In the genomic region with DNA sequence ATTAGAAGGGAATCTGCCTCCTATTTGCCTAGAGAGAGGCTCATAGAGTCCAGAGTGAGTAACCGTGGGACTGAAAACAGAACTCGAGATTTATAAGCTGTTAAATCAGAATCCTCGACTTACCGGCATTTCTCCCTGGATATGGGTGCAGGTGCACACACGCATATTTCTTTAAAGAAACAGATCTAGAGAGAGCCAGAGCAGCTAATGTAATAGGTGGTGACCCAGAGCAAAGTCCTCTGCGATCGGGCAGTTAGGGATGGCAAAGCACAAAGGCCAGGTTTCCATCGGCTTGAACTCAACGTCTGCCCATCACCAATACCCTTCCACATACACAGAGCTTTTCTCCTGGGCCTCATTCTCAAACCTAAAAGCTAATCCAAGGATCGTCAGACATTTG, we compare ENCODE assay signal across 22 cellular contexts. TPM values are rescaled to one million over a fixed set of nuclear protein-coding genes. Genes with fewer than 3 reads are reported as not detected.
A peak's percentile ranks its signal among the peaks of the same experiment; 100 is the strongest.
DNase-seq lines count a peak whose midpoint lies in the region; ATAC-seq, FAIRE-seq and TF ChIP-seq lines count a peak whose summit lies in the region.
"Had no signal": no experiment of that assay in that cellular context is flagged by ENCODE, and none has a peak within 500 bp of the region (broad histone marks: within the 10 kb centered on the region; RNA-seq: fewer than 3 reads in every experiment).

No MANE protein-coding gene starts in this region.

- CTCF ChIA-PET in WTC11 (lab: Charles Lee): interaction anchor here (0.7 kb wide), 1 partner anchor 417 kb away, joined by 3 read pairs; no protein-coding TSS in a partner anchor
- CTCF ChIA-PET in HepG2 (lab: Yijun Ruan, JAX; ENCODE audit: low intra/inter-chr PET ratio, low total read pairs): no interaction called here

- H3K27me3 ChIP-seq in HepG2 (ENCODE audit: control insufficient read depth in 1 of 2, insufficient read depth in 2 of 2, low read length in 2 of 2) (no peaks in the 10 kb centered on the region), trophoblast cell (ENCODE audit: insufficient read depth, low read length) (no peaks in the 10 kb centered on the region), MG63 (no peaks in the 10 kb centered on the region)
- H3K27me3 ChIP-seq: BLaER1 treated with 17β-estradiol and CSF1 and Interleukin-3, amounts not matched to agents 10 nM and 100 nM had no signal

- no peaks in the 10 kb centered on the region for H3K9me3 Mint-ChIP-seq in HFFc6
- H3K9me3 Mint-ChIP-seq in WTC11: no peaks in the 10 kb centered on the region
- H3K9me3 Mint-ChIP-seq: CD8-positive, alpha-beta T cell had no signal

- H3K4ac ChIP-seq in trophoblast cell (ENCODE audit: low read depth, low read length): peak overlapping the region; percentile 52

- H2AFZ ChIP-seq in HepG2 (ENCODE audit: low read length) (no peak overlapping the region), trophoblast cell (ENCODE audit: insufficient read depth, low read length, poor library complexity) (no peak overlapping the region)

- no peaks in the 10 kb centered on the region for H3K79me1 ChIP-seq in trophoblast cell (ENCODE audit: low read length)

- no peak overlapping the region for H3K14ac ChIP-seq in trophoblast cell (ENCODE audit: low read length)

- BruUV-seq in HepG2 (replicated peaks; lab: Mats Ljungman, UMichigan): no TSS peak

- no peak overlapping the region for H3K4me3 ChIP-seq in HepG2 (replicated peaks in 1 of 3; ENCODE audit: insufficient read depth in 1 of 3, low read depth in 2 of 3, low read length in 3 of 3)
- no peak overlapping the region for H3K4me3 ChIP-seq in trophoblast cell (ENCODE audit: low read depth, low read length)
- H3K4me3 ChIP-seq in MG63: no peak overlapping the region
- H3K4me3 ChIP-seq: BLaER1 treated with 17β-estradiol and CSF1 and Interleukin-3, amounts not matched to agents 10 nM and 100 nM; GM12878 had no signal

- H3K27ac Mint-ChIP-seq in HFFc6: 0 out of 2 replicates have a peak overlapping the region, but pooled peaks have one; percentile 43
- 0 out of 2 replicates have a peak overlapping the region, but pooled peaks have one; percentile 66 for H3K27ac Mint-ChIP-seq in WTC11
- H3K27ac Mint-ChIP-seq: CD8-positive, alpha-beta T cell had no signal

- H3K36me3 ChIP-seq in HepG2 (replicated peaks in 1 of 2; ENCODE audit: control insufficient read depth in 1 of 2, insufficient read depth in 2 of 2, low read length in 2 of 2) (peaks cover 5 to 26% of the 10 kb centered on the region in 2 experiments; a peak in 3 of 5 replicates), trophoblast cell (ENCODE audit: control insufficient read depth in 1 of 2, insufficient read depth in 2 of 2, low read length in 2 of 2) (peaks cover 10 to 13% of the 10 kb centered on the region in 2 experiments), MG63 (peaks cover 48% of the 10 kb centered on the region)

- H2BK5ac ChIP-seq in trophoblast cell (ENCODE audit: low read depth, low read length, poor library complexity): no peak overlapping the region

- intact Hi-C loops in HepG2 (cut with micrococcal nuclease; ENCODE audit: unreplicated experiment): loop anchor here (1.0 kb wide), 1 partner anchor 12 kb away; no protein-coding TSS in a partner anchor

- H3K9ac ChIP-seq in HepG2 (ENCODE audit: insufficient read depth, low read depth, low read length) (no peak overlapping the region), trophoblast cell (ENCODE audit: low read length) (no peak overlapping the region)

- in situ Hi-C loops in HepG2 (cut with HindIII; ENCODE audit: extremely low pct_ligation_motif_present, low pct_unique_long_range_greater_than_20kb): no loop called here

- H3K4me1 ChIP-seq in HepG2 (ENCODE audit: insufficient read depth, low read length) (peaks cover 24% of the 10 kb centered on the region), trophoblast cell (ENCODE audit: control insufficient read depth in 1 of 2, insufficient read depth in 2 of 2, low read length in 2 of 2) (no peaks in the 10 kb centered on the region)

- TF ChIP-seq POLR2A in HepG2 (IDR thresholded peaks at IDR 0.05; ENCODE audit: insufficient read depth in 1 of 2, low read depth in 2 of 2, low read length in 2 of 2): no peak

- no peak overlapping the region for H3K4me3 Mint-ChIP-seq in HFFc6
- H3K4me3 Mint-ChIP-seq in WTC11: no peak overlapping the region
- H3K4me3 Mint-ChIP-seq: CD8-positive, alpha-beta T cell had no signal

- H2BK12ac ChIP-seq in trophoblast cell (ENCODE audit: low read length): no peak overlapping the region

- H3K36me3 Mint-ChIP-seq in HFFc6 (ENCODE audit: low read depth) (peaks cover 18% of the 10 kb centered on the region), WTC11 (peaks cover 29% of the 10 kb centered on the region)

- WGBS in HepG2 (ENCODE audit: low lambda C conversion rate): 26% methylated on average over 10 of the region's 10 CpGs
- WGBS in trophoblast cell (ENCODE audit: extremely low coverage, insufficient coverage, insufficient read length): no CpG with 5 or more reads among the region's 10 CpGs

- ATAC-seq in WTC11 (no peak), HepG2 (peak; percentile 87), esophagus mucosa (no peak)
- ATAC-seq: CD8-positive, alpha-beta T cell; GM12878 had no signal

- DNase-seq in HFFc6: no peak
- no peak for DNase-seq in WTC11 (ENCODE audit: low spot score)
- no peak for DNase-seq in HepG2 (ENCODE audit: low spot score)
- DNase-seq in trophoblast cell: no peak
- no peak for DNase-seq in MG63
- no peak for DNase-seq in kidney glomerular epithelial cell (lab: John Stamatoyannopoulos, UW)
- DNase-seq: Calu3, EL, GOT3, KBM-7, NCI-H1417 treated with DMSO at 0.1 percent for 48 hours, NCI-H187 treated with DMSO at 0.1 percent for 48 hours, NCI-H226, NCI-H524, NCI-H82, OCI-M1, SHP77 treated with DMSO at 0.1 percent for 48 hours had no signal

- H3K18ac ChIP-seq in trophoblast cell (ENCODE audit: low read length): no peak overlapping the region

- TF ChIP-seq RAD21 in HepG2 (CRISPR knock-in tag; IDR thresholded peaks at IDR 0.05): no peak

- H3K4me1 Mint-ChIP-seq in HFFc6 (ENCODE audit: low read depth) (peaks cover 13% of the 10 kb centered on the region), WTC11 (no peaks in the 10 kb centered on the region)

- peaks cover 12% of the 10 kb centered on the region; the same call in 1 of the 2 replicates for H4K20me1 ChIP-seq in HepG2 (ENCODE audit: insufficient read depth, low read length)

- no peak overlapping the region for H4K12ac ChIP-seq in trophoblast cell (ENCODE audit: low read depth, low read length)

- no peak overlapping the region for H2BK120ac ChIP-seq in trophoblast cell (ENCODE audit: insufficient read depth, low read length, poor library complexity)

- H2AK5ac ChIP-seq in trophoblast cell (ENCODE audit: low read length): no peak overlapping the region

- peak; percentile 60 for FAIRE-seq in HepG2 (lab: Jason Lieb, UNC)
- FAIRE-seq: GM12878 had no signal

- peak overlapping the region; percentile 46; the same call in 1 of the 2 replicates for H3K4me2 ChIP-seq in HepG2 (ENCODE audit: low read depth, low read length)
- H3K4me2 ChIP-seq in trophoblast cell (ENCODE audit: low read length): no peak overlapping the region

- H3K9me3 ChIP-seq in HepG2 (ENCODE audit: low read length): no peaks in the 10 kb centered on the region
- no peaks in the 10 kb centered on the region for H3K9me3 ChIP-seq in trophoblast cell (ENCODE audit: insufficient read depth, low read depth, low read length)
- no peaks in the 10 kb centered on the region for H3K9me3 ChIP-seq in MG63
- H3K9me3 ChIP-seq: BLaER1 treated with 17β-estradiol and CSF1 and Interleukin-3, amounts not matched to agents 10 nM and 100 nM had no signal

- no peak for TF ChIP-seq EP300 in HepG2 (IDR thresholded peaks at IDR 0.05; ENCODE audit: low read depth in 2 of 2, low read length in 2 of 2)
- TF ChIP-seq EP300 in HepG2 (CRISPR knock-in tag; IDR thresholded peaks at IDR 0.05; ENCODE audit: borderline replicate concordance): no peak

- H3K79me2 ChIP-seq in HepG2 (ENCODE audit: insufficient read depth, low read length) (peaks cover 60% of the 10 kb centered on the region), trophoblast cell (ENCODE audit: control insufficient read depth, insufficient read depth, low read length, poor library complexity) (peaks cover 5% of the 10 kb centered on the region)

- H4K8ac ChIP-seq in trophoblast cell (ENCODE audit: low read depth, low read length): no peak overlapping the region

- H3K27me3 Mint-ChIP-seq in HFFc6 (ENCODE audit: insufficient read depth) (no peaks in the 10 kb centered on the region), WTC11 (ENCODE audit: low read depth) (no peaks in the 10 kb centered on the region)

- peak overlapping the region; percentile 5 for H3K27ac ChIP-seq in HepG2 (ENCODE audit: extremely low read length, insufficient read depth, low read length)
- H3K27ac ChIP-seq in trophoblast cell (ENCODE audit: low read depth, low read length): no peak overlapping the region
- H3K27ac ChIP-seq: BLaER1 treated with 17β-estradiol and CSF1 and Interleukin-3, amounts not matched to agents 10 nM and 100 nM had no signal

- TF ChIP-seq CTCF in HFFc6 (IDR thresholded peaks at IDR 0.05) (no peak), WTC11 (IDR thresholded peaks at IDR 0.05) (no peak), HepG2 (CRISPR knock-in tag; IDR thresholded peaks at IDR 0.05) (no peak)

- no peak overlapping the region for H3K23ac ChIP-seq in trophoblast cell (ENCODE audit: low read length)

- POLR2A ChIA-PET in WTC11 (lab: Charles Lee): no interaction called here
- POLR2A ChIA-PET in HepG2 (lab: Yijun Ruan, JAX): interaction anchor here (1.4 kb wide), 1 partner anchor 13 kb away, joined by 4 read pairs; no protein-coding TSS in a partner anchor

- no peak overlapping the region for H4K91ac ChIP-seq in trophoblast cell (ENCODE audit: low read depth, low read length)

RNA-seq across cellular contexts. Expression of a gene that starts 13.8 kb away (rescaled TPM):
- 10 to 100 TPM; 11.6 to 16.5 (median 15.5) TPM for total RNA-seq in HFFc6 (2021; fragmentation: NEBNext Ultra II Directional; extraction: Animal tissue kit (Norgen Biotek cat#: 25700))
- total RNA-seq in WTC11 (2021) (57.0 to 66.1 TPM (median 57.7 TPM) in 3 replicates), HepG2 (2016; rRNA removed; fragmentation: Illumina TruSeq; extraction: Trizol) (22.9 and 28.8 TPM in 2 replicates), esophagus mucosa (15.8 TPM)
- total RNA-seq in HepG2 (2016; cell fraction: cytosol; rRNA removed; fragmentation: Illumina TruSeq; extraction: Trizol; ENCODE audit: low read depth): 4.0 and 5.2 TPM in 2 replicates
- total RNA-seq in HepG2 (2016; cell fraction: insoluble cytoplasmic fraction; rRNA removed; fragmentation: Illumina TruSeq; extraction: Trizol): 22.6 and 28.8 TPM in 2 replicates
- total RNA-seq in HepG2 (2016; cell fraction: membrane; rRNA removed; fragmentation: Illumina TruSeq; extraction: Trizol): 13.4 and 14.6 TPM in 2 replicates
- total RNA-seq in HepG2 (2016; cell fraction: nucleus; rRNA removed; fragmentation: Illumina TruSeq; extraction: Trizol): 13.2 and 15.2 TPM in 2 replicates
- 3.4 and 3.7 TPM in 2 replicates for polyA plus RNA-seq in HepG2 (2011; rRNA removed)
- polyA plus RNA-seq in HepG2 (2011; cell fraction: cytosol; rRNA removed): 2.5 and 3.1 TPM in 2 replicates
- polyA plus RNA-seq in HepG2 (2011; cell fraction: nucleus; rRNA removed): 3.2 and 4.2 TPM in 2 replicates
- 7.6 TPM in 2 replicates for polyA plus RNA-seq in HepG2 (2012)
- polyA plus RNA-seq in HepG2 (2016; cell fraction: cytosol; fragmentation: Illumina TruSeq; extraction: Trizol; ENCODE audit: low read depth): 1.6 and 2.0 TPM in 2 replicates
- 14.1 and 14.6 TPM in 2 replicates for polyA plus RNA-seq in HepG2 (2016; cell fraction: insoluble cytoplasmic fraction; fragmentation: Illumina TruSeq; extraction: Trizol; ENCODE audit: low read depth)
- 3.8 and 3.9 TPM in 2 replicates for polyA plus RNA-seq in HepG2 (2016; cell fraction: membrane; fragmentation: Illumina TruSeq; extraction: Trizol; ENCODE audit: low read depth)
- 15.7 and 16.0 TPM in 2 replicates for polyA plus RNA-seq in HepG2 (2016; cell fraction: nucleus; fragmentation: Illumina TruSeq; extraction: Trizol; ENCODE audit: insufficient read depth, low read depth)
- 15.5 and 55.3 TPM in 2 replicates for polyA minus RNA-seq in HepG2 (2011; rRNA and poly(A)+ RNA removed; ENCODE audit: low replicate concordance)
- 12.5 and 16.7 TPM in 2 replicates for polyA minus RNA-seq in HepG2 (2011; cell fraction: cytosol; rRNA and poly(A)+ RNA removed)
- 9.0 and 12.3 TPM in 2 replicates for polyA minus RNA-seq in HepG2 (2011; cell fraction: nucleus; rRNA and poly(A)+ RNA removed)
- 16.5 and 17.0 TPM in 2 replicates for polyA plus RNA-seq in trophoblast cell (2013)
- 4.7 and 9.8 TPM in 2 replicates for total RNA-seq in MG63 (2014; rRNA removed; shearing (Covaris generic); ENCODE audit: low replicate concordance)

RNA-seq across cellular contexts. Expression of a gene that starts 25.4 kb away (rescaled TPM):
- total RNA-seq in HFFc6 (2021; fragmentation: NEBNext Ultra II Directional; extraction: Animal tissue kit (Norgen Biotek cat#: 25700)): not detected
- total RNA-seq in WTC11 (2021): not detected in 3 replicates
- not detected in 2 replicates for total RNA-seq in HepG2 (2016; rRNA removed; fragmentation: Illumina TruSeq; extraction: Trizol)
- total RNA-seq in HepG2 (2016; cell fraction: cytosol; rRNA removed; fragmentation: Illumina TruSeq; extraction: Trizol; ENCODE audit: low read depth): not detected in 2 replicates
- total RNA-seq in HepG2 (2016; cell fraction: insoluble cytoplasmic fraction; rRNA removed; fragmentation: Illumina TruSeq; extraction: Trizol): not detected in 2 replicates
- not detected in 2 replicates for total RNA-seq in HepG2 (2016; cell fraction: membrane; rRNA removed; fragmentation: Illumina TruSeq; extraction: Trizol)
- total RNA-seq in HepG2 (2016; cell fraction: nucleus; rRNA removed; fragmentation: Illumina TruSeq; extraction: Trizol): not detected in 2 replicates
- not detected in 2 replicates for polyA plus RNA-seq in HepG2 (2011; rRNA removed)
- not detected in 2 replicates for polyA plus RNA-seq in HepG2 (2011; cell fraction: cytosol; rRNA removed)
- not detected in 2 replicates for polyA plus RNA-seq in HepG2 (2011; cell fraction: nucleus; rRNA removed)
- polyA plus RNA-seq in HepG2 (2012): not detected in 2 replicates
- polyA plus RNA-seq in HepG2 (2016; cell fraction: cytosol; fragmentation: Illumina TruSeq; extraction: Trizol; ENCODE audit: low read depth): not detected in 2 replicates
- not detected in 2 replicates for polyA plus RNA-seq in HepG2 (2016; cell fraction: insoluble cytoplasmic fraction; fragmentation: Illumina TruSeq; extraction: Trizol; ENCODE audit: low read depth)
- not detected in 2 replicates for polyA plus RNA-seq in HepG2 (2016; cell fraction: membrane; fragmentation: Illumina TruSeq; extraction: Trizol; ENCODE audit: low read depth)
- not detected in 2 replicates for polyA plus RNA-seq in HepG2 (2016; cell fraction: nucleus; fragmentation: Illumina TruSeq; extraction: Trizol; ENCODE audit: insufficient read depth, low read depth)
- not detected in 2 replicates for polyA minus RNA-seq in HepG2 (2011; rRNA and poly(A)+ RNA removed; ENCODE audit: low replicate concordance)
- not detected in 2 replicates for polyA minus RNA-seq in HepG2 (2011; cell fraction: cytosol; rRNA and poly(A)+ RNA removed)
- polyA minus RNA-seq in HepG2 (2011; cell fraction: nucleus; rRNA and poly(A)+ RNA removed): not detected in 2 replicates
- polyA plus RNA-seq in trophoblast cell (2013): not detected in 2 replicates
- not detected in 2 replicates for total RNA-seq in MG63 (2014; rRNA removed; shearing (Covaris generic); ENCODE audit: low replicate concordance)
- not detected for total RNA-seq in esophagus mucosa
- total RNA-seq: A673; Calu3; CD8-positive, alpha-beta T cell; GM12878 had no signal

RNA-seq across cellular contexts. Expression of a gene that starts 57.5 kb away (rescaled TPM):
- total RNA-seq in HFFc6 (2021; fragmentation: NEBNext Ultra II Directional; extraction: Animal tissue kit (Norgen Biotek cat#: 25700)): 10 to 100 TPM; 57.8 to 67.0 (median 62.2) TPM
- 99.6 to 110 TPM (median 109 TPM) in 3 replicates for total RNA-seq in WTC11 (2021)
- total RNA-seq in HepG2 (2016; rRNA removed; fragmentation: Illumina TruSeq; extraction: Trizol): 12.5 and 21.5 TPM in 2 replicates
- 7.9 and 8.5 TPM in 2 replicates for total RNA-seq in HepG2 (2016; cell fraction: cytosol; rRNA removed; fragmentation: Illumina TruSeq; extraction: Trizol; ENCODE audit: low read depth)
- 12.0 and 17.6 TPM in 2 replicates for total RNA-seq in HepG2 (2016; cell fraction: insoluble cytoplasmic fraction; rRNA removed; fragmentation: Illumina TruSeq; extraction: Trizol)
- 4.6 and 6.2 TPM in 2 replicates for total RNA-seq in HepG2 (2016; cell fraction: membrane; rRNA removed; fragmentation: Illumina TruSeq; extraction: Trizol)
- 11.4 and 12.5 TPM in 2 replicates for total RNA-seq in HepG2 (2016; cell fraction: nucleus; rRNA removed; fragmentation: Illumina TruSeq; extraction: Trizol)
- polyA plus RNA-seq in HepG2 (2011; rRNA removed): 11.6 and 15.9 TPM in 2 replicates
- polyA plus RNA-seq in HepG2 (2011; cell fraction: cytosol; rRNA removed): 8.8 and 13.7 TPM in 2 replicates
- 9.3 and 13.8 TPM in 2 replicates for polyA plus RNA-seq in HepG2 (2011; cell fraction: nucleus; rRNA removed)
- polyA plus RNA-seq in HepG2 (2012): 16.8 and 19.2 TPM in 2 replicates
- 0.50 and 0.54 TPM in 2 replicates for polyA plus RNA-seq in HepG2 (2016; cell fraction: cytosol; fragmentation: Illumina TruSeq; extraction: Trizol; ENCODE audit: low read depth)
- polyA plus RNA-seq in HepG2 (2016; cell fraction: insoluble cytoplasmic fraction; fragmentation: Illumina TruSeq; extraction: Trizol; ENCODE audit: low read depth): 11.0 and 11.2 TPM in 2 replicates
- polyA plus RNA-seq in HepG2 (2016; cell fraction: membrane; fragmentation: Illumina TruSeq; extraction: Trizol; ENCODE audit: low read depth): 1.5 and 1.6 TPM in 2 replicates
- polyA plus RNA-seq in HepG2 (2016; cell fraction: nucleus; fragmentation: Illumina TruSeq; extraction: Trizol; ENCODE audit: insufficient read depth, low read depth): 12.3 and 12.4 TPM in 2 replicates
- 16.5 and 28.7 TPM in 2 replicates for polyA minus RNA-seq in HepG2 (2011; rRNA and poly(A)+ RNA removed; ENCODE audit: low replicate concordance)
- polyA minus RNA-seq in HepG2 (2011; cell fraction: cytosol; rRNA and poly(A)+ RNA removed): 15.9 and 19.5 TPM in 2 replicates
- polyA minus RNA-seq in HepG2 (2011; cell fraction: nucleus; rRNA and poly(A)+ RNA removed): 26.9 and 28.8 TPM in 2 replicates
- 26.6 and 30.5 TPM in 2 replicates for polyA plus RNA-seq in trophoblast cell (2013)
- total RNA-seq in MG63 (2014; rRNA removed; shearing (Covaris generic); ENCODE audit: low replicate concordance): 9.5 and 13.1 TPM in 2 replicates
- 31.9 TPM for total RNA-seq in esophagus mucosa
